14 cellular contexts compared by ENCODE assay signal in genomic region chr5:140219068-140219971, GRCh38. TPM values are rescaled to one million over a fixed set of nuclear protein-coding genes. Genes with fewer than 3 reads are reported as not detected.
DNase-seq lines count a peak whose midpoint lies in the region; ATAC-seq and TF ChIP-seq lines count a peak whose summit lies in the region.
"Had no signal": no experiment of that assay in that cellular context is flagged by ENCODE, and none has a peak within 500 bp of the region (broad histone marks: within the 10 kb centered on the region; RNA-seq: fewer than 3 reads in every experiment).

No MANE protein-coding gene starts in this region.

- ATAC-seq in GM19438 (IDR thresholded peaks at IDR 0.05; ENCODE audit: low read depth, unreplicated experiment), result peak; percentile 32
- ATAC-seq in IMR-90 (ENCODE audit: low read depth), result no peak
- no peak for ATAC-seq in gastrocnemius medialis
- ATAC-seq in activated naive CD8-positive, alpha-beta T cell treated with anti-CD3 and anti-CD28 coated beads, Interleukin-2, amount 50 U/mL, for 24 hours, result no peak

- no peak overlapping the region for H2BK120ac ChIP-seq in IMR-90 (ENCODE audit: low read depth, low read length)

- no peak for TF ChIP-seq RAD21 in IMR-90 (IDR thresholded peaks at IDR 0.05; ENCODE audit: low read length)

- H3K9me3 ChIP-seq in IMR-90 (ENCODE audit: control insufficient read depth, insufficient read depth, low read length) (no peaks in the 10 kb centered on the region), gastrocnemius medialis (no peaks in the 10 kb centered on the region), A673 (ENCODE audit: low read depth, low read length, poor library complexity, severe bottlenecking) (no peaks in the 10 kb centered on the region), SJCRH30 (replicated peaks) (no peaks in the 10 kb centered on the region)
- H3K9me3 ChIP-seq: spleen had no signal

- H2AK5ac ChIP-seq in IMR-90 (ENCODE audit: low read depth, low read length), result 0 out of 2 replicates have a peak overlapping the region, but pooled peaks have one; percentile 11

- dilution Hi-C loops in IMR-90 (cut with HindIII; ENCODE audit: low sequenced_read_pairs, unreplicated experiment), result no loop called here

- H3K27me3 ChIP-seq in IMR-90 (ENCODE audit: control insufficient read depth, insufficient read depth, low read length) (peaks cover 3% of the 10 kb centered on the region; the same call in 1 of the 2 replicates), gastrocnemius medialis (no peaks in the 10 kb centered on the region), A673 (replicated peaks; ENCODE audit: insufficient read depth, low read depth, low read length, poor library complexity) (no peaks in the 10 kb centered on the region), SJCRH30 (no peaks in the 10 kb centered on the region)

- H2BK20ac ChIP-seq in IMR-90 (ENCODE audit: low read depth, low read length), result no peak overlapping the region

- no peak for TF ChIP-seq CTCF in IMR-90 (conservative IDR thresholded peaks at IDR 0.05; ENCODE audit: low read depth, low read length)
- no peak for TF ChIP-seq CTCF in fibroblast of mammary gland (conservative IDR thresholded peaks at IDR 0.05; ENCODE audit: control insufficient read depth, insufficient read depth, low read depth, low read length)
- TF ChIP-seq CTCF in gastrocnemius medialis (IDR thresholded peaks at IDR 0.05 in 4 of 5, conservative IDR thresholded peaks at IDR 0.05 in 1 of 5), result no peak
- no peak for TF ChIP-seq CTCF in A673 (conservative IDR thresholded peaks at IDR 0.05; ENCODE audit: low read depth, low read length)

- H3K14ac ChIP-seq in IMR-90 (replicated peaks; ENCODE audit: low read depth, low read length), result no peak overlapping the region

- H3K4me3 ChIP-seq in IMR-90 (ENCODE audit: insufficient read depth, low read depth, low read length) (no peak overlapping the region), fibroblast of mammary gland (ENCODE audit: control insufficient read depth, low read depth, low read length) (no peak overlapping the region), gastrocnemius medialis (no peak overlapping the region), A673 (ENCODE audit: low read depth, low read length, poor library complexity, severe bottlenecking) (no peak overlapping the region), SJCRH30 (no peak overlapping the region)
- H3K4me3 ChIP-seq: spleen had no signal

- H3K9ac ChIP-seq in IMR-90 (ENCODE audit: low read depth, low read length), result no peak overlapping the region

- DNase-seq in IMR-90, result no peak
- peak; percentile 41 for DNase-seq in fibroblast of mammary gland (ENCODE audit: low read depth)
- peak in 1 of 2 donors; percentile 38 for DNase-seq in gastrocnemius medialis
- DNase-seq in A673 (ENCODE audit: low spot score), result no peak
- DNase-seq in activated naive CD8-positive, alpha-beta T cell treated with anti-CD3 and anti-CD28 coated beads, Interleukin-2, amount 50 U/mL, for 24 hours, result no peak
- DNase-seq in SJCRH30, result no peak
- no peak for DNase-seq in COLO668 (lab: John Stamatoyannopoulos, UW; ENCODE audit: unreplicated experiment)
- DNase-seq: GDM1, NCI-H1436 treated with DMSO at 0.1 percent for 48 hours, spleen, T-helper 2 cell, trophoblast cell had no signal

- H3K4me1 ChIP-seq in IMR-90 (ENCODE audit: control insufficient read depth, insufficient read depth, low read length), result peaks cover 12% of the 10 kb centered on the region
- peaks cover 93 to 99% of the 10 kb centered on the region in 2 donors for H3K4me1 ChIP-seq in gastrocnemius medialis
- peaks cover 14% of the 10 kb centered on the region for H3K4me1 ChIP-seq in A673 (ENCODE audit: insufficient read depth, low read length, poor library complexity, severe bottlenecking)
- H3K4me1 ChIP-seq in SJCRH30, result peaks cover 14% of the 10 kb centered on the region

- no peak overlapping the region for H4K5ac ChIP-seq in IMR-90 (ENCODE audit: low read depth, low read length)

- peaks cover 30% of the 10 kb centered on the region for H3K9me1 ChIP-seq in IMR-90 (ENCODE audit: insufficient read depth, low read length)

- H3K27ac Mint-ChIP-seq in activated naive CD8-positive, alpha-beta T cell treated with anti-CD3 and anti-CD28 coated beads, Interleukin-2, amount 50 U/mL, for 24 hours, result no peak overlapping the region
- H3K27ac Mint-ChIP-seq: activated naive CD8-positive, alpha-beta T cell had no signal

- CTCF ChIA-PET in IMR-90 (lab: Yijun Ruan, JAX) (interaction anchor here (1.7 kb wide), 1 partner anchor 25 kb away, joined by 4 read pairs; no protein-coding TSS in a partner anchor), A673 (lab: Charles Lee) (no interaction called here)

- H2BK5ac ChIP-seq in IMR-90 (ENCODE audit: low read depth, low read length, poor library complexity, severe bottlenecking), result no peak overlapping the region

- peaks cover 16% of the 10 kb centered on the region for H4K20me1 ChIP-seq in IMR-90 (ENCODE audit: insufficient read depth, low read length)

- H2BK15ac ChIP-seq in IMR-90 (ENCODE audit: low read depth, low read length), result no peak overlapping the region

- 100% methylated on average over 1 of the region's 9 CpGs; no CpG with 5 or more reads in 1 of the 2 experiments for WGBS in IMR-90 (ENCODE audit: extremely low coverage in 2 of 2, insufficient read length in 1 of 2), 2 experiments

- H3K36me3 Mint-ChIP-seq in activated naive CD8-positive, alpha-beta T cell treated with anti-CD3 and anti-CD28 coated beads, Interleukin-2, amount 50 U/mL, for 24 hours (ENCODE audit: low read depth), result no peaks in the 10 kb centered on the region
- H3K36me3 Mint-ChIP-seq: activated naive CD8-positive, alpha-beta T cell had no signal

- POLR2A ChIA-PET in IMR-90 (lab: Charles Lee; ENCODE audit: unreplicated experiment) (no interaction called here), A673 (lab: Charles Lee; ENCODE audit: low non-redundant PET) (no interaction called here)

- no peak overlapping the region for H3K56ac ChIP-seq in IMR-90 (ENCODE audit: extremely low read depth, insufficient read depth, low read length)

- no peak for TF ChIP-seq POLR2A in IMR-90 (IDR thresholded peaks at IDR 0.05; ENCODE audit: low read depth, low read length)
- TF ChIP-seq POLR2A in gastrocnemius medialis (IDR thresholded peaks at IDR 0.05), result no peak

- no peaks in the 10 kb centered on the region for H3K27me3 Mint-ChIP-seq in activated naive CD8-positive, alpha-beta T cell treated with anti-CD3 and anti-CD28 coated beads, Interleukin-2, amount 50 U/mL, for 24 hours

- no peaks in the 10 kb centered on the region for H3K36me3 ChIP-seq in IMR-90 (ENCODE audit: control insufficient read depth, insufficient read depth, low read length)
- no peaks in the 10 kb centered on the region for H3K36me3 ChIP-seq in gastrocnemius medialis
- no peaks in the 10 kb centered on the region for H3K36me3 ChIP-seq in A673 (ENCODE audit: insufficient read depth, low read length, poor library complexity, severe bottlenecking)
- H3K36me3 ChIP-seq in SJCRH30, result no peaks in the 10 kb centered on the region

- BruUV-seq in IMR-90 (replicated peaks; lab: Mats Ljungman, UMichigan) (no TSS peak), A673 (replicated peaks; lab: Mats Ljungman, UMichigan) (no TSS peak)

- H2AK9ac ChIP-seq in IMR-90 (replicated peaks; ENCODE audit: low read depth, low read length, poor library complexity), result no peak overlapping the region

- in situ Hi-C loops in IMR-90 (cut with MboI; ENCODE audit: low sequenced_read_pairs), result no loop called here
- in situ Hi-C loops in gastrocnemius medialis (cut with MboI; ENCODE audit: low sequenced_read_pairs in 4 of 4), result no loop called here

- H3K27ac ChIP-seq in IMR-90 (ENCODE audit: insufficient read depth, low read length) (no peak overlapping the region), gastrocnemius medialis (peak overlapping the region; percentile 84 to 97 (median 94)), A673 (ENCODE audit: low read depth, low read length, poor library complexity, severe bottlenecking) (no peak overlapping the region), SJCRH30 (no peak overlapping the region)
- H3K27ac ChIP-seq: spleen had no signal

- H4K91ac ChIP-seq in IMR-90 (ENCODE audit: insufficient read depth, low read depth, low read length), result no peak overlapping the region

- peaks cover 0 to 13% of the 10 kb centered on the region in 2 experiments; a peak in 2 of 4 replicates for H3K79me1 ChIP-seq in IMR-90 (ENCODE audit: low read depth in 1 of 2, low read length in 2 of 2)

- no peak overlapping the region for H3K4me3 Mint-ChIP-seq in activated naive CD8-positive, alpha-beta T cell treated with anti-CD3 and anti-CD28 coated beads, Interleukin-2, amount 50 U/mL, for 24 hours
- H3K4me3 Mint-ChIP-seq: activated naive CD8-positive, alpha-beta T cell had no signal

- no peak overlapping the region for H2AFZ ChIP-seq in IMR-90 (replicated peaks; ENCODE audit: low read length, poor library complexity)

- no peak overlapping the region for H3K4me2 ChIP-seq in IMR-90 (ENCODE audit: low read depth, low read length)

- H3K18ac ChIP-seq in IMR-90 (ENCODE audit: low read depth, low read length), result no peak overlapping the region

- peaks cover 40% of the 10 kb centered on the region for H3K4me1 Mint-ChIP-seq in activated naive CD8-positive, alpha-beta T cell treated with anti-CD3 and anti-CD28 coated beads, Interleukin-2, amount 50 U/mL, for 24 hours

- no peak overlapping the region for H4K8ac ChIP-seq in IMR-90 (ENCODE audit: low read depth in 2 of 2, low read length in 2 of 2)

- peak overlapping the region; percentile 24; the same call in 1 of the 2 replicates for H3K23ac ChIP-seq in IMR-90 (ENCODE audit: low read depth, low read length)

- intact Hi-C loops in IMR-90 (cut with micrococcal nuclease), result no loop called here
- intact Hi-C loops in gastrocnemius medialis (cut with DNase I; ENCODE audit: low total_unique reads), result no loop called here
- intact Hi-C loops in A673 (cut with micrococcal nuclease; ENCODE audit: unreplicated experiment), result no loop called here

- H3K9me3 Mint-ChIP-seq in activated naive CD8-positive, alpha-beta T cell treated with anti-CD3 and anti-CD28 coated beads, Interleukin-2, amount 50 U/mL, for 24 hours, result no peaks in the 10 kb centered on the region

- no peak overlapping the region for H3K4ac ChIP-seq in IMR-90 (ENCODE audit: low read depth, low read length)

TF ChIP-seq in IMR-90, 13 proteins besides CTCF, POLR2A, EP300 and RAD21 (continues in another document):
- TF ChIP-seq BHLHE40 (IDR thresholded peaks at IDR 0.05; ENCODE audit: low read depth, low read length) (no peak), CHD1 (IDR thresholded peaks at IDR 0.05; ENCODE audit: low read depth, low read length) (no peak), CEBPB (IDR thresholded peaks at IDR 0.05; ENCODE audit: low read depth, low read length) (0 out of 2 replicates have a peak, but pooled peaks have one; percentile 38)

RNA-seq across cellular contexts. Expression of gene CYSTM1, which starts 44.3 kb away (rescaled TPM):
- 6.7 and 7.3 TPM in 2 replicates for total RNA-seq in IMR-90 (2012; rRNA removed)
- 15.0 and 16.3 TPM in 2 replicates for polyA plus RNA-seq in IMR-90 (2012; rRNA removed)
- 19.3 and 25.4 TPM in 2 replicates for polyA plus RNA-seq in IMR-90 (2012; cell fraction: cytosol; rRNA removed)
- 3.4 and 8.3 TPM in 2 replicates for polyA plus RNA-seq in IMR-90 (2012; cell fraction: nucleus; rRNA removed; ENCODE audit: low replicate concordance)
- 100 to 1,000 TPM; 304 to 593 (median 336) TPM for total RNA-seq in gastrocnemius medialis
- 33.3 and 35.5 TPM in 2 replicates for total RNA-seq in A673 (2021)
- total RNA-seq in SJCRH30 (2014; rRNA removed; shearing (Covaris generic)), result 9.4 and 10.5 TPM in 2 replicates

Comparison
In these comparisons a context has a peak if more than half of its experiments do, and no peak if none do; other contexts are left out.
1. H3K27ac ChIP-seq: peak in gastrocnemius medialis (4 of 4); none in IMR-90 (single experiment), A673 (single experiment) and SJCRH30 (single experiment).